1 cellular context compared by ENCODE assay signal in genomic region chr6:168827484-168827883, GRCh38.
TF ChIP-seq lines count a peak whose summit lies in the region.

No MANE protein-coding gene starts in this region.

TF ChIP-seq in GM23338, 12 proteins besides CTCF, POLR2A, EP300 and RAD21 (continued from another document):
- TF ChIP-seq ZNF462 (CRISPR knock-in tag; IDR thresholded peaks at IDR 0.05): no peak
- no peak for TF ChIP-seq STAT1 (IDR thresholded peaks at IDR 0.05; ENCODE audit: unreplicated experiment)
- no peak for TF ChIP-seq ZNF114 (CRISPR knock-in tag; IDR thresholded peaks at IDR 0.05)
- TF ChIP-seq EZH2phosphoT487 (IDR thresholded peaks at IDR 0.05; ENCODE audit: unreplicated experiment): no peak
- no peak for TF ChIP-seq JUNB (IDR thresholded peaks at IDR 0.05; ENCODE audit: unreplicated experiment)
- TF ChIP-seq CREB1 (CRISPR knock-in tag; IDR thresholded peaks at IDR 0.05; ENCODE audit: low read depth): no peak
- no peak for TF ChIP-seq ETS1 (IDR thresholded peaks at IDR 0.05)
- TF ChIP-seq NANOG (IDR thresholded peaks at IDR 0.05; ENCODE audit: borderline replicate concordance): no peak
TF ChIP-seq in GM23338: peak in this region for 0.
